In genomic region chr3:152243301-152243711, GRCh38 we compare ENCODE assay signal across 9 cellular contexts. TPM values are rescaled to one million over a fixed set of nuclear protein-coding genes. Genes with fewer than 3 reads are reported as not detected.
A peak's percentile ranks its signal among the peaks of the same experiment; 100 is the strongest.
DNase-seq lines count a peak whose midpoint lies in the region; ATAC-seq and TF ChIP-seq lines count a peak whose summit lies in the region.
"Had no signal": no experiment of that assay in that cellular context is flagged by ENCODE, and none has a peak within 500 bp of the region (broad histone marks: within the 10 kb centered on the region; RNA-seq: fewer than 3 reads in every experiment).

No MANE protein-coding gene starts in this region.

- H3K9me3 Mint-ChIP-seq in CD4-positive, alpha-beta T cell: no peaks in the 10 kb centered on the region
- H3K9me3 Mint-ChIP-seq in activated naive CD8-positive, alpha-beta T cell treated with anti-CD3 and anti-CD28 coated beads for 36 hours: no peaks in the 10 kb centered on the region
- H3K9me3 Mint-ChIP-seq in HFFc6: no peaks in the 10 kb centered on the region

- H3K27ac ChIP-seq in CD4-positive, alpha-beta T cell (ENCODE audit: low read depth, low read length): peak overlapping the region; percentile 76
- H3K27ac ChIP-seq: parathyroid adenoma had no signal

- DNase-seq in CD4-positive, alpha-beta T cell: no peak
- DNase-seq in activated naive CD8-positive, alpha-beta T cell treated with anti-CD3 and anti-CD28 coated beads for 36 hours: no peak
- DNase-seq in ecto neural progenitor cell (ENCODE audit: low spot score): no peak
- no peak for DNase-seq in GM13977 (ENCODE audit: low spot score)
- no peak for DNase-seq in HFFc6
- no peak for DNase-seq in NCI-H510A (lab: John Stamatoyannopoulos, UW)

- CTCF ChIA-PET in CD4-positive, alpha-beta T cell (lab: Charles Lee): interaction anchor here (1.0 to 3.4 kb wide), 10 partner anchors 10 to 60 kb away, joined by 3 to 16 read pairs (median 6); partner anchors contain the start of gene MBNL1

- in situ Hi-C loops in GM13977 (cut with MboI; ENCODE audit: low pct_unique_long_range_greater_than_20kb, low sequenced_read_pairs, unreplicated experiment): no loop called here

- intact Hi-C loops in CD4-positive, alpha-beta T cell (cut with DNase I, micrococcal nuclease): loop anchor here in 1 of 2 experiments (1.0 to 2.0 kb wide), 2 partner anchors 14 to 21 kb away; no protein-coding TSS in a partner anchor

- no peaks in the 10 kb centered on the region for H3K27me3 Mint-ChIP-seq in CD4-positive, alpha-beta T cell
- H3K27me3 Mint-ChIP-seq in activated naive CD8-positive, alpha-beta T cell treated with anti-CD3 and anti-CD28 coated beads for 36 hours: no peaks in the 10 kb centered on the region
- no peaks in the 10 kb centered on the region for H3K27me3 Mint-ChIP-seq in HFFc6 (ENCODE audit: insufficient read depth)

- POLR2A ChIA-PET in CD4-positive, alpha-beta T cell (lab: Charles Lee): interaction anchor here (0.8 to 12.7 kb wide), 20 partner anchors 10 to 177 kb away, joined by 3 to 294 read pairs (median 7); partner anchors contain the start of gene MBNL1

- H3K36me3 Mint-ChIP-seq in CD4-positive, alpha-beta T cell (ENCODE audit: low read depth): peaks cover 25% of the 10 kb centered on the region
- H3K36me3 Mint-ChIP-seq in activated naive CD8-positive, alpha-beta T cell treated with anti-CD3 and anti-CD28 coated beads for 36 hours: peaks cover 5% of the 10 kb centered on the region
- no peaks in the 10 kb centered on the region for H3K36me3 Mint-ChIP-seq in HFFc6 (ENCODE audit: low read depth)

- peak overlapping the region; percentile 79 for H3K27ac Mint-ChIP-seq in CD4-positive, alpha-beta T cell
- H3K27ac Mint-ChIP-seq in activated naive CD8-positive, alpha-beta T cell treated with anti-CD3 and anti-CD28 coated beads for 36 hours: peak overlapping the region; percentile 92
- no peak overlapping the region for H3K27ac Mint-ChIP-seq in HFFc6

- no peaks in the 10 kb centered on the region for H3K9me3 ChIP-seq in CD4-positive, alpha-beta T cell (ENCODE audit: control insufficient read depth, low read length)

- no peak for TF ChIP-seq CTCF in CD4-positive, alpha-beta T cell (IDR thresholded peaks at IDR 0.05)
- TF ChIP-seq CTCF in GM13977 (IDR thresholded peaks at IDR 0.05; ENCODE audit: extremely low read depth, insufficient read depth, missing control alignments): no peak
- TF ChIP-seq CTCF in HFFc6 (IDR thresholded peaks at IDR 0.05): no peak

- peak; percentile 63 for ATAC-seq in CD4-positive, alpha-beta T cell (ENCODE audit: poor library complexity)
- ATAC-seq in GM19397 (IDR thresholded peaks at IDR 0.05; ENCODE audit: unreplicated experiment): peak; percentile 56
- ATAC-seq in HG03175 (IDR thresholded peaks at IDR 0.05; ENCODE audit: unreplicated experiment): peak; percentile 68

- no peaks in the 10 kb centered on the region for H3K27me3 ChIP-seq in CD4-positive, alpha-beta T cell (ENCODE audit: control insufficient read depth, insufficient read depth, low read length)

- H3K4me3 Mint-ChIP-seq in CD4-positive, alpha-beta T cell: peak overlapping the region; percentile 92
- H3K4me3 Mint-ChIP-seq in activated naive CD8-positive, alpha-beta T cell treated with anti-CD3 and anti-CD28 coated beads for 36 hours: peak overlapping the region; percentile 93
- no peak overlapping the region for H3K4me3 Mint-ChIP-seq in HFFc6

- peaks cover 71% of the 10 kb centered on the region for H3K4me1 Mint-ChIP-seq in CD4-positive, alpha-beta T cell (ENCODE audit: low read depth)
- H3K4me1 Mint-ChIP-seq in activated naive CD8-positive, alpha-beta T cell treated with anti-CD3 and anti-CD28 coated beads for 36 hours: peaks cover 47% of the 10 kb centered on the region
- peaks cover 27% of the 10 kb centered on the region for H3K4me1 Mint-ChIP-seq in HFFc6 (ENCODE audit: low read depth)

RNA-seq across cellular contexts. Expression of gene MBNL1, which starts 25.4 kb away (rescaled TPM):
- 100 to 1,000 TPM; 551 to 561 TPM for total RNA-seq in CD4-positive, alpha-beta T cell
- total RNA-seq in activated naive CD8-positive, alpha-beta T cell treated with anti-CD3 and anti-CD28 coated beads for 36 hours: 100 to 1,000 TPM; 385 to 392 TPM
- total RNA-seq in HFFc6 (2021; fragmentation: NEBNext Ultra II Directional; extraction: Animal tissue kit (Norgen Biotek cat#: 25700)): 100 to 1,000 TPM; 200 to 291 (median 244) TPM
